In the genomic region with DNA sequence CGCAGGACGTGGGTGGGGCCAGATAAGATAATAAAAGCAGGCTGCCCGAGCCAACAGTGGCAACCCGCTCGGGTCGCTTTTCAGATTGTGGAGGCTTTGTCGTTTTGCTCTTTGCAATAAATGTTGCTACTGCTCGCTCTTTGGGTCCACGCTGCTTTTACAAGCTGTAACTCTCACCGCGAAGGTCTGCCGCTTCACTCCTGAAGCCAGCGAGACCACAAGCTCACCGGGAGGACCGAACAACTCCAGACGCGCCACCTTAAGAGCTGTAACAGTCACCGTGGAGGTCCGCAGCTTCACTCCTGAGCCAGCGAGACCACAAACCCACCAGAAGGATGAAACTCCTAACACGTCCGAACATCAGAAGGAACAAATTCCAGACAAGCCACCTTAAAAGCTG, we compare ENCODE assay signal across 26 cellular contexts.
DNase-seq lines count a peak whose midpoint lies in the region; ATAC-seq, FAIRE-seq and TF ChIP-seq lines count a peak whose summit lies in the region.
"Had no signal": no experiment of that assay in that cellular context is flagged by ENCODE, and none has a peak within 500 bp of the region (broad histone marks: within the 10 kb centered on the region; RNA-seq: fewer than 3 reads in every experiment).

No MANE protein-coding gene starts in this region.

- H3K18ac ChIP-seq in H1 (ENCODE audit: extremely low read depth, low read length) (no peak overlapping the region), neuronal stem cell (ENCODE audit: low read length) (no peak overlapping the region)

- TF ChIP-seq RAD21 in H1 (IDR thresholded peaks at IDR 0.05 in 1 of 2, conservative IDR thresholded peaks at IDR 0.05 in 1 of 2; ENCODE audit: low read depth in 2 of 2, low read length in 2 of 2) = no peak

- no peak overlapping the region for H2BK12ac ChIP-seq in H1 (ENCODE audit: low read depth, low read length)
- H2BK12ac ChIP-seq in neuronal stem cell (ENCODE audit: low read length) = no peak overlapping the region

- POLR2A ChIA-PET in H1 (lab: Charles Lee; ENCODE audit: partially characterized antibody) (no interaction called here), MCF 10A (lab: Yijun Ruan, JAX) (no interaction called here)

- no peak overlapping the region for H2BK20ac ChIP-seq in H1 (ENCODE audit: low read length)

- ATAC-seq in GM19351 (IDR thresholded peaks at IDR 0.05; ENCODE audit: unreplicated experiment) = no peak
- ATAC-seq: GM12878 had no signal

- H4K8ac ChIP-seq in H1 (ENCODE audit: extremely low read depth, insufficient read depth, low read length) = no peak overlapping the region
- H4K8ac ChIP-seq in neuronal stem cell (ENCODE audit: low read depth, low read length) = no peak overlapping the region

- no peak overlapping the region for H3K4me3 Mint-ChIP-seq in MCF 10A (ENCODE audit: unreplicated experiment)
- H3K4me3 Mint-ChIP-seq: CD14-positive monocyte; CD4-positive, alpha-beta memory T cell; CD4-positive, CD25-positive, alpha-beta regulatory T cell; CD8-positive, alpha-beta memory T cell had no signal

- no peak overlapping the region for H3K27ac ChIP-seq in H1 (ENCODE audit: low read depth, low read length)
- H3K27ac ChIP-seq in neuronal stem cell (replicated peaks; ENCODE audit: low read length) = no peak overlapping the region
- H3K27ac ChIP-seq in spleen = no peak overlapping the region
- H3K27ac ChIP-seq: BLaER1 had no signal

- no peaks in the 10 kb centered on the region for H3K79me2 ChIP-seq in H1 (ENCODE audit: control insufficient read depth in 1 of 2, insufficient read depth in 2 of 2, low read length in 2 of 2)

- TF ChIP-seq POLR2A in H1 (IDR thresholded peaks at IDR 0.05; ENCODE audit: control extremely low read depth in 1 of 2, low read depth in 2 of 2, low read length in 2 of 2) (no peak), spleen (IDR thresholded peaks at IDR 0.05) (no peak)

- no peak overlapping the region for H4K91ac ChIP-seq in H1 (replicated peaks; ENCODE audit: insufficient read length, low read length)
- H4K91ac ChIP-seq in neuronal stem cell (ENCODE audit: low read depth, low read length, poor library complexity) = no peak overlapping the region

- no peak for DNase-seq in H1 (ENCODE audit: low read depth in 1 of 2, low spot score in 2 of 2)
- no peak for DNase-seq in neuronal stem cell (ENCODE audit: low spot score)
- peak; percentile 52 for DNase-seq in spleen
- DNase-seq in urothelium cell line (ENCODE audit: low spot score) = no peak
- DNase-seq in HK-2 (ENCODE audit: unreplicated experiment) = no peak
- no peak for DNase-seq in G401 (ENCODE audit: low spot score)
- DNase-seq in MCF 10A (ENCODE audit: unreplicated experiment) = no peak
- DNase-seq: 8988T; ACHN; BE2C; C1 segment of cervical spinal cord; CD4-positive, alpha-beta memory T cell; CD4-positive, CD25-positive, alpha-beta regulatory T cell; CD8-positive, alpha-beta memory T cell; COR-L47; DMS 273 treated with DMSO at 0.1 percent for 48 hours; DMS153; DMS79 treated with DMSO at 0.1 percent for 48 hours; GDM1 had no signal

- H3K4me3 ChIP-seq in H1 (ENCODE audit: extremely low read depth in 1 of 4, insufficient read depth in 2 of 4, low read depth in 3 of 4, low read length in 4 of 4) (no peak overlapping the region), neuronal stem cell (ENCODE audit: low read length in 2 of 2) (no peak overlapping the region), spleen (no peak overlapping the region)
- H3K4me3 ChIP-seq: BLaER1, GM12878 had no signal

- H2BK15ac ChIP-seq in H1 (ENCODE audit: low read length) (no peak overlapping the region), neuronal stem cell (ENCODE audit: low read length) (no peak overlapping the region)

- TF ChIP-seq EP300 in H1 (IDR thresholded peaks at IDR 0.05; ENCODE audit: borderline replicate concordance in 1 of 2, low read depth in 2 of 2, low read length in 2 of 2) = no peak

- H3K56ac ChIP-seq in H1 (replicated peaks; ENCODE audit: insufficient read length, low read depth, low read length) = no peak overlapping the region

- H3K27me3 ChIP-seq in H1 (replicated peaks in 1 of 4; ENCODE audit: control insufficient read depth in 3 of 4, extremely low read depth in 1 of 4, insufficient read depth in 3 of 4, low read length in 3 of 4) (no peaks in the 10 kb centered on the region), neuronal stem cell (ENCODE audit: control insufficient read depth in 3 of 3, insufficient read depth in 3 of 3, low read depth in 1 of 3, low read length in 3 of 3) (no peaks in the 10 kb centered on the region), spleen (replicated peaks in 1 of 7) (no peaks in the 10 kb centered on the region)
- H3K27me3 ChIP-seq: BE2C, BLaER1 had no signal

- in situ Hi-C loops in G401 (cut with HindIII; ENCODE audit: low sequenced_read_pairs) = no loop called here

- peaks cover 75% of the 10 kb centered on the region for H3K27me3 Mint-ChIP-seq in MCF 10A (ENCODE audit: insufficient read depth, unreplicated experiment)
- H3K27me3 Mint-ChIP-seq: CD4-positive, alpha-beta memory T cell; CD4-positive, CD25-positive, alpha-beta regulatory T cell; CD8-positive, alpha-beta memory T cell had no signal

- no peak for FAIRE-seq in H1 (lab: Jason Lieb, UNC)
- FAIRE-seq in urothelium cell line (lab: Jason Lieb, UNC) = peak; percentile 17
- FAIRE-seq: A204.1, GM12878, GM12892, GM18507 had no signal

- no peaks in the 10 kb centered on the region for H3K9me3 ChIP-seq in H1 (ENCODE audit: insufficient read depth in 2 of 2, low read depth in 1 of 2, low read length in 1 of 2)
- H3K9me3 ChIP-seq in neuronal stem cell (replicated peaks in 1 of 2; ENCODE audit: control insufficient read depth in 2 of 2, insufficient read depth in 1 of 2, low read depth in 1 of 2, low read length in 2 of 2) = no peaks in the 10 kb centered on the region
- H3K9me3 ChIP-seq in spleen = peaks cover 0 to 20% (median 11%) of the 10 kb centered on the region in 8 donors
- H3K9me3 ChIP-seq: BE2C had no signal

- H4K20me1 ChIP-seq in H1 (replicated peaks in 1 of 2; ENCODE audit: control insufficient read depth in 1 of 2, insufficient read depth in 2 of 2, low read length in 2 of 2) = no peaks in the 10 kb centered on the region
- H4K20me1 ChIP-seq: BLaER1 had no signal

- H3K9ac ChIP-seq in H1 (replicated peaks in 1 of 4; ENCODE audit: extremely low read depth in 1 of 4, low read depth in 3 of 4, low read length in 3 of 4) (no peak overlapping the region), neuronal stem cell (ENCODE audit: low read depth, low read length, poor library complexity) (no peak overlapping the region)
- H3K9ac ChIP-seq: BLaER1 had no signal

- no peak overlapping the region for H4K5ac ChIP-seq in H1 (ENCODE audit: insufficient read length, low read depth, low read length)

- H3K4me2 ChIP-seq in H1 (ENCODE audit: insufficient read depth in 1 of 2, low read depth in 2 of 2, low read length in 2 of 2) (no peak overlapping the region), neuronal stem cell (ENCODE audit: insufficient read depth, low read length, poor library complexity, severe bottlenecking) (no peak overlapping the region)
- H3K4me2 ChIP-seq: BLaER1 had no signal

- intact Hi-C loops in spleen (cut with DNase I; ENCODE audit: low total_unique reads) = no loop called here
- intact Hi-C loops in MCF 10A (cut with micrococcal nuclease) = no loop called here

- no peaks in the 10 kb centered on the region for H3K79me1 ChIP-seq in H1 (ENCODE audit: low read depth, low read length)
- no peaks in the 10 kb centered on the region for H3K79me1 ChIP-seq in neuronal stem cell (ENCODE audit: low read depth, low read length)

- H3K9me3 Mint-ChIP-seq in MCF 10A (ENCODE audit: unreplicated experiment) = no peaks in the 10 kb centered on the region

- no peak for TF ChIP-seq CTCF in H1 (IDR thresholded peaks at IDR 0.05; ENCODE audit: control extremely low read depth in 1 of 3, insufficient read depth in 1 of 3, low read depth in 1 of 3, low read length in 3 of 3)
- TF ChIP-seq CTCF in spleen (IDR thresholded peaks at IDR 0.05 in 8 of 11, conservative IDR thresholded peaks at IDR 0.05 in 3 of 11) = no peak
- TF ChIP-seq CTCF in MCF 10A (IDR thresholded peaks at IDR 0.05; ENCODE audit: unreplicated experiment) = no peak

- H2BK5ac ChIP-seq in H1 (ENCODE audit: low read depth, low read length) (no peak overlapping the region), neuronal stem cell (ENCODE audit: low read length) (no peak overlapping the region)

- H3K36me3 ChIP-seq in H1 (ENCODE audit: control insufficient read depth in 2 of 4, insufficient read depth in 4 of 4, low read length in 3 of 4) (no peaks in the 10 kb centered on the region), neuronal stem cell (replicated peaks in 1 of 2; ENCODE audit: control insufficient read depth in 2 of 2, insufficient read depth in 2 of 2, low read length in 2 of 2) (no peaks in the 10 kb centered on the region), spleen (no peaks in the 10 kb centered on the region)
- H3K36me3 ChIP-seq: BE2C, BLaER1 had no signal

- WGBS in H1 (ENCODE audit: extremely low coverage in 1 of 2, insufficient coverage in 1 of 2, insufficient read length in 1 of 2, insufficient replicate concordance in 2 of 2, low coverage in 1 of 2, low lambda C conversion rate in 2 of 2, missing lambda C conversion rate in 1 of 2), 2 experiments = 91% methylated on average over 22 of the region's 22 CpGs; no CpG with 5 or more reads in 1 of the 2 experiments
- no CpG with 5 or more reads among the region's 22 CpGs for WGBS in neuronal stem cell (ENCODE audit: extremely low coverage in 2 of 2, insufficient read length in 2 of 2, insufficient replicate concordance in 1 of 2), 2 donors
- WGBS in spleen, 5 donors = 90 to 96% (median 95%) methylated on average over 22 of the region's 22 CpGs

- no peak overlapping the region for H2BK120ac ChIP-seq in H1 (replicated peaks; ENCODE audit: low read depth, low read length)
- no peak overlapping the region for H2BK120ac ChIP-seq in neuronal stem cell (ENCODE audit: low read depth, low read length)

- H3K4me1 ChIP-seq in H1 (replicated peaks in 1 of 4; ENCODE audit: control insufficient read depth in 3 of 4, insufficient read depth in 4 of 4, low read length in 3 of 4) (no peaks in the 10 kb centered on the region), neuronal stem cell (ENCODE audit: control insufficient read depth in 2 of 2, insufficient read depth in 1 of 2, low read depth in 1 of 2, low read length in 2 of 2) (no peaks in the 10 kb centered on the region), spleen (no peaks in the 10 kb centered on the region)
- H3K4me1 ChIP-seq: BE2C, BLaER1 had no signal

- no peak overlapping the region for H3K23ac ChIP-seq in H1 (ENCODE audit: insufficient read length)
- no peak overlapping the region for H3K23ac ChIP-seq in neuronal stem cell (ENCODE audit: low read depth, low read length, poor library complexity)

- H3K14ac ChIP-seq in H1 (ENCODE audit: insufficient read length) (no peak overlapping the region), neuronal stem cell (ENCODE audit: low read length) (no peak overlapping the region)

- CTCF ChIA-PET in H1 (lab: Charles Lee; ENCODE audit: partially characterized antibody) (interaction anchor here (0.8 to 2.6 kb wide), 10 partner anchors 8 to 779 kb away, joined by 3 to 10 read pairs (median 4); a partner anchor contains a TSS), MCF 10A (lab: Yijun Ruan, JAX) (no interaction called here)

- no peak overlapping the region for H3K4ac ChIP-seq in H1 (replicated peaks; ENCODE audit: insufficient read length, low read depth, low read length)
- no peak overlapping the region for H3K4ac ChIP-seq in neuronal stem cell (ENCODE audit: low read length)

- H3K23me2 ChIP-seq in H1 (ENCODE audit: low read depth, low read length) = no peaks in the 10 kb centered on the region

- H3K36me3 Mint-ChIP-seq in MCF 10A (ENCODE audit: insufficient read depth, unreplicated experiment) = no peaks in the 10 kb centered on the region
- H3K36me3 Mint-ChIP-seq: CD14-positive monocyte; CD4-positive, alpha-beta memory T cell; CD4-positive, CD25-positive, alpha-beta regulatory T cell; CD8-positive, alpha-beta memory T cell had no signal

- H2AK5ac ChIP-seq in H1 (ENCODE audit: low read depth, low read length) = no peak overlapping the region
- H2AK5ac ChIP-seq in neuronal stem cell (ENCODE audit: low read depth, low read length) = no peak overlapping the region

- H2AFZ ChIP-seq in H1 (ENCODE audit: low read length) = 0 out of 2 replicates have a peak overlapping the region, but pooled peaks have one; percentile 13
- H2AFZ ChIP-seq in neuronal stem cell (ENCODE audit: low read length) = peak overlapping the region; percentile 69

- BruUV-seq in MCF 10A (replicated peaks; lab: Mats Ljungman, UMichigan) = no TSS peak

- H3K4me1 Mint-ChIP-seq in MCF 10A (ENCODE audit: insufficient read depth, unreplicated experiment) = no peaks in the 10 kb centered on the region
- H3K4me1 Mint-ChIP-seq: CD14-positive monocyte; CD4-positive, alpha-beta memory T cell; CD4-positive, CD25-positive, alpha-beta regulatory T cell; CD8-positive, alpha-beta memory T cell had no signal

- no peak overlapping the region for H3K27ac Mint-ChIP-seq in MCF 10A (ENCODE audit: low read depth, unreplicated experiment)
- H3K27ac Mint-ChIP-seq: CD14-positive monocyte; CD4-positive, alpha-beta memory T cell; CD4-positive, CD25-positive, alpha-beta regulatory T cell; CD8-positive, alpha-beta memory T cell had no signal
